In the genomic region with DNA sequence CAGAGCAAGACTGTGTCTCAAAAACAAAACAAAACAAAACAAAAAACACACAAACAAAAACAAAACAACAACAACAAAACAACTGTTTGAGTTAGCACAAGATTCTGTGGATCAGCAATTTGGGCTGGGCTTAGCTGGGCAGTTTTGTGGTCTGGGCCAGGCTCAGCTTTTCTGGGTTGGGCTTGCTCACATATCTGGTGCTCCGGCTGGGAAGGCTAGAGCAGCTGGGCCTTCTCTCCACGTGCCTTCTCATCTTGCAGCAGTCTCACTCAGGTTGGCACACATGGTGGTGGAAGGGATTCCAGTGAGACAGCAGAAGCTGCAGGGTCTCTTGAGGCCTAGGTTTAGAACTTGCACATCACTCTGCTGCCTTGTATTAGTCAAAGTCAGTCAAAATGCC, we compare ENCODE assay signal across 16 cellular contexts. TPM values are rescaled to one million over a fixed set of nuclear protein-coding genes. Genes with fewer than 3 reads are reported as not detected.
"Had no signal": no experiment of that assay in that cellular context is flagged by ENCODE, and none has a peak within 500 bp of the region (broad histone marks: within the 10 kb centered on the region; RNA-seq: fewer than 3 reads in every experiment).

No MANE protein-coding gene starts in this region.

- ATAC-seq: effector memory CD8-positive, alpha-beta T cell; left colon; natural killer cell; right cardiac atrium; stimulated activated naive CD8-positive, alpha-beta T cell treated with anti-CD3 and anti-CD28 coated beads, Interleukin-15, Interleukin-2, amounts not matched to agents 100 U/mL and 50 U/mL, for 24 hours; WTC11 had no signal

- DNase-seq: activated CD4-positive, alpha-beta memory T cell treated with anti-CD3 and anti-CD28 coated beads, Interleukin-2, amount 10 ng/mL, durations not matched to agents 7 days and 5 days; activated CD4-positive, alpha-beta T cell treated with anti-CD3 and anti-CD28 coated beads for 4 hours; activated naive CD4-positive, alpha-beta T cell; aorta; cerebellar nuclear complex; effector memory CD8-positive, alpha-beta T cell; left colon; natural killer cell; posterior cingulate gyrus; stimulated activated naive CD8-positive, alpha-beta T cell treated with anti-CD3 and anti-CD28 coated beads, Interleukin-15, Interleukin-2, amounts not matched to agents 100 U/mL and 50 U/mL, for 24 hours; T-helper 2 cell had no signal

- H3K4me3 ChIP-seq: lung, smooth muscle cell had no signal

RNA-seq across cellular contexts. Expression of a gene that starts 57.6 kb away (rescaled TPM):
- total RNA-seq: activated CD4-positive, alpha-beta memory T cell treated with anti-CD3 and anti-CD28 coated beads, Interleukin-2, amount 10 ng/mL, durations not matched to agents 7 days and 5 days; aorta; frontal cortex; left colon; lung; natural killer cell; right cardiac atrium had no signal
- polyA plus RNA-seq: aorta, lung, right cardiac atrium had no signal

RNA-seq across cellular contexts. Expression of a gene that starts 58.1 kb away (rescaled TPM):
- total RNA-seq: natural killer cell had no signal
